Comparison of ENCODE assay signal across 19 cellular contexts in genomic region chr22:19377565-19378361, GRCh38.
"Had no signal": no experiment of that assay in that cellular context is flagged by ENCODE, and none has a peak within 500 bp of the region (broad histone marks: within the 10 kb centered on the region; RNA-seq: fewer than 3 reads in every experiment).

No MANE protein-coding gene starts in this region.

- H3K9me3 ChIP-seq: MG63, SK-N-SH had no signal

- H3K27me3 ChIP-seq: MG63 had no signal

- H3K4me3 ChIP-seq: MG63 had no signal

- DNase-seq: Karpas-422, KG1, MG63, NCI-H1092, NCI-H1105 treated with DMSO at 0.1 percent for 48 hours, NCI-H1417 treated with DMSO at 0.1 percent for 48 hours, NCI-H146, NCI-H1694 treated with DMSO at 0.1 percent for 48 hours, NCI-H1930, NCI-H2081, NCI-H2107, NCI-H2227 treated with DMSO at 0.1 percent for 48 hours, NCI-H524, NCI-H526 treated with DMSO at 0.1 percent for 48 hours, NCI-H748 treated with DMSO at 0.1 percent for 48 hours, RPMI8226, SHP77, SK-N-SH had no signal

- H3K27ac ChIP-seq: HL-60 had no signal
